ENCODE assay signal across 24 cellular contexts in genomic region chr7:100811480-100811879, GRCh38. TPM values are rescaled to one million over a fixed set of nuclear protein-coding genes. Genes with fewer than 3 reads are reported as not detected.
DNase-seq lines count a peak whose midpoint lies in the region; FAIRE-seq and TF ChIP-seq lines count a peak whose summit lies in the region.
"Had no signal": no experiment of that assay in that cellular context is flagged by ENCODE, and none has a peak within 500 bp of the region (broad histone marks: within the 10 kb centered on the region; RNA-seq: fewer than 3 reads in every experiment).

No MANE protein-coding gene starts in this region.

- no peaks in the 10 kb centered on the region for H3K9me3 Mint-ChIP-seq in activated CD4-positive, alpha-beta memory T cell treated with anti-CD3 and anti-CD28 coated beads, Interleukin-2, amount 10 ng/mL, durations not matched to agents 7 days and 5 days
- H3K9me3 Mint-ChIP-seq in activated CD4-positive, alpha-beta memory T cell treated with anti-CD3 and anti-CD28 coated beads for 36 hours: no peaks in the 10 kb centered on the region
- H3K9me3 Mint-ChIP-seq in endodermal cell: no peaks in the 10 kb centered on the region
- H3K9me3 Mint-ChIP-seq: CD4-positive, alpha-beta memory T cell had no signal

- no peak overlapping the region for H2AFZ ChIP-seq in trophoblast cell (ENCODE audit: insufficient read depth, low read length, poor library complexity)
- H2AFZ ChIP-seq: GM23248 had no signal

- no peak overlapping the region for H4K8ac ChIP-seq in trophoblast cell (ENCODE audit: low read depth, low read length)

- H3K9me3 ChIP-seq in endodermal cell (ENCODE audit: control insufficient read depth, low read length) (no peaks in the 10 kb centered on the region), trophoblast cell (ENCODE audit: insufficient read depth, low read depth, low read length) (peaks cover 2% of the 10 kb centered on the region)
- H3K9me3 ChIP-seq: A549, BE2C had no signal

- H3K27me3 ChIP-seq in endodermal cell (ENCODE audit: control insufficient read depth, insufficient read depth, low read length, poor library complexity, severe bottlenecking): no peaks in the 10 kb centered on the region
- H3K27me3 ChIP-seq in trophoblast cell (ENCODE audit: insufficient read depth, low read length): no peaks in the 10 kb centered on the region
- H3K27me3 ChIP-seq: BE2C had no signal

- no peaks in the 10 kb centered on the region for H3K79me2 ChIP-seq in trophoblast cell (ENCODE audit: control insufficient read depth, insufficient read depth, low read length, poor library complexity)

- POLR2A ChIA-PET in activated CD4-positive, alpha-beta memory T cell treated with anti-CD3 and anti-CD28 coated beads, Interleukin-2, amount 10 ng/mL, durations not matched to agents 7 days and 5 days (lab: Charles Lee): no interaction called here
- POLR2A ChIA-PET in activated CD4-positive, alpha-beta memory T cell treated with anti-CD3 and anti-CD28 coated beads for 36 hours (lab: Charles Lee): no interaction called here

- H3K18ac ChIP-seq in trophoblast cell (ENCODE audit: low read length): no peak overlapping the region

- H3K23ac ChIP-seq in trophoblast cell (ENCODE audit: low read length): no peak overlapping the region

- peak overlapping the region; percentile 15 for H3K27ac Mint-ChIP-seq in activated CD4-positive, alpha-beta memory T cell treated with anti-CD3 and anti-CD28 coated beads, Interleukin-2, amount 10 ng/mL, durations not matched to agents 7 days and 5 days
- no peak overlapping the region for H3K27ac Mint-ChIP-seq in activated CD4-positive, alpha-beta memory T cell treated with anti-CD3 and anti-CD28 coated beads for 36 hours
- peak overlapping the region; percentile 44 for H3K27ac Mint-ChIP-seq in endodermal cell
- H3K27ac Mint-ChIP-seq: CD4-positive, alpha-beta memory T cell had no signal

- intact Hi-C loops in activated CD4-positive, alpha-beta memory T cell treated with anti-CD3 and anti-CD28 coated beads for 36 hours (cut with micrococcal nuclease): no loop called here

- H2BK12ac ChIP-seq in trophoblast cell (ENCODE audit: low read length): no peak overlapping the region

- H2AK5ac ChIP-seq in trophoblast cell (ENCODE audit: low read length): no peak overlapping the region

- H2BK120ac ChIP-seq in trophoblast cell (ENCODE audit: insufficient read depth, low read length, poor library complexity): no peak overlapping the region

- H3K36me3 Mint-ChIP-seq in activated CD4-positive, alpha-beta memory T cell treated with anti-CD3 and anti-CD28 coated beads, Interleukin-2, amount 10 ng/mL, durations not matched to agents 7 days and 5 days (ENCODE audit: low read depth): no peaks in the 10 kb centered on the region
- H3K36me3 Mint-ChIP-seq in activated CD4-positive, alpha-beta memory T cell treated with anti-CD3 and anti-CD28 coated beads for 36 hours: no peaks in the 10 kb centered on the region
- peaks cover 83% of the 10 kb centered on the region for H3K36me3 Mint-ChIP-seq in endodermal cell (ENCODE audit: low read depth)
- H3K36me3 Mint-ChIP-seq: CD4-positive, alpha-beta memory T cell had no signal

- no peak overlapping the region for H4K12ac ChIP-seq in trophoblast cell (ENCODE audit: low read depth, low read length)

- H3K4me1 ChIP-seq in endodermal cell (ENCODE audit: control insufficient read depth, insufficient read depth, low read length) (no peaks in the 10 kb centered on the region), trophoblast cell (ENCODE audit: control insufficient read depth in 1 of 2, insufficient read depth in 2 of 2, low read length in 2 of 2) (peaks cover 0 to 2% of the 10 kb centered on the region in 2 experiments)
- H3K4me1 ChIP-seq: BE2C had no signal

- no peak for FAIRE-seq in D721Med (lab: Jason Lieb, UNC)
- FAIRE-seq: A549, G401.6, GM12892, H1 had no signal

- no peak overlapping the region for H3K4ac ChIP-seq in trophoblast cell (ENCODE audit: low read depth, low read length)

- no peak overlapping the region for H3K4me3 Mint-ChIP-seq in activated CD4-positive, alpha-beta memory T cell treated with anti-CD3 and anti-CD28 coated beads, Interleukin-2, amount 10 ng/mL, durations not matched to agents 7 days and 5 days
- H3K4me3 Mint-ChIP-seq in activated CD4-positive, alpha-beta memory T cell treated with anti-CD3 and anti-CD28 coated beads for 36 hours: no peak overlapping the region
- no peak overlapping the region for H3K4me3 Mint-ChIP-seq in endodermal cell
- H3K4me3 Mint-ChIP-seq: CD4-positive, alpha-beta memory T cell had no signal

- H3K79me1 ChIP-seq in trophoblast cell (ENCODE audit: low read length): peaks cover 6% of the 10 kb centered on the region

- H3K4me1 Mint-ChIP-seq in activated CD4-positive, alpha-beta memory T cell treated with anti-CD3 and anti-CD28 coated beads, Interleukin-2, amount 10 ng/mL, durations not matched to agents 7 days and 5 days: no peaks in the 10 kb centered on the region
- no peaks in the 10 kb centered on the region for H3K4me1 Mint-ChIP-seq in activated CD4-positive, alpha-beta memory T cell treated with anti-CD3 and anti-CD28 coated beads for 36 hours (ENCODE audit: low read depth)
- no peaks in the 10 kb centered on the region for H3K4me1 Mint-ChIP-seq in endodermal cell

- H3K4me3 ChIP-seq in endodermal cell (ENCODE audit: low read length): no peak overlapping the region
- no peak overlapping the region for H3K4me3 ChIP-seq in trophoblast cell (ENCODE audit: low read depth, low read length)
- H3K4me3 ChIP-seq: A549, GM23248 had no signal

- H3K27me3 Mint-ChIP-seq in activated CD4-positive, alpha-beta memory T cell treated with anti-CD3 and anti-CD28 coated beads, Interleukin-2, amount 10 ng/mL, durations not matched to agents 7 days and 5 days: no peaks in the 10 kb centered on the region
- H3K27me3 Mint-ChIP-seq in activated CD4-positive, alpha-beta memory T cell treated with anti-CD3 and anti-CD28 coated beads for 36 hours: no peaks in the 10 kb centered on the region
- no peaks in the 10 kb centered on the region for H3K27me3 Mint-ChIP-seq in endodermal cell (ENCODE audit: insufficient read depth)
- H3K27me3 Mint-ChIP-seq: CD4-positive, alpha-beta memory T cell had no signal

- no peak for DNase-seq in activated CD4-positive, alpha-beta memory T cell treated with anti-CD3 and anti-CD28 coated beads, Interleukin-2, amount 10 ng/mL, durations not matched to agents 7 days and 5 days
- DNase-seq in activated CD4-positive, alpha-beta memory T cell treated with anti-CD3 and anti-CD28 coated beads for 36 hours: no peak
- peak; percentile 2 for DNase-seq in D721Med (ENCODE audit: insufficient read length, low spot score)
- no peak for DNase-seq in endodermal cell
- DNase-seq in trophoblast cell: peak; percentile 85 to 94
- no peak for DNase-seq in NCI-H1436 (lab: John Stamatoyannopoulos, UW)
- DNase-seq in occipital lobe (lab: John Stamatoyannopoulos, UW): no peak
- DNase-seq: 8988T; ACHN; AML-193; BE2C; C1 segment of cervical spinal cord; Calu3; CD4-positive, alpha-beta memory T cell; COR-L47; DMS153; DND-41; GM23248; H7; HCEC 1CT had no signal

- TF ChIP-seq CTCF in D721Med (IDR thresholded peaks at IDR 0.05; ENCODE audit: insufficient read depth, missing control alignments): no peak
- no peak for TF ChIP-seq CTCF in endodermal cell (conservative IDR thresholded peaks at IDR 0.05)

- H3K9ac ChIP-seq in endodermal cell (ENCODE audit: extremely low read depth, low read length, poor library complexity, severe bottlenecking) (no peak overlapping the region), trophoblast cell (ENCODE audit: low read length) (no peak overlapping the region)
- H3K9ac ChIP-seq: GM23248 had no signal

- H3K4me2 ChIP-seq in trophoblast cell (ENCODE audit: low read length): no peak overlapping the region
- H3K4me2 ChIP-seq: A549 had no signal

- H3K36me3 ChIP-seq in endodermal cell (ENCODE audit: control insufficient read depth, insufficient read depth, low read length): peaks cover 89% of the 10 kb centered on the region
- peaks cover 88 to 92% of the 10 kb centered on the region in 2 experiments for H3K36me3 ChIP-seq in trophoblast cell (ENCODE audit: control insufficient read depth in 1 of 2, insufficient read depth in 2 of 2, low read length in 2 of 2)
- H3K36me3 ChIP-seq: BE2C had no signal

- H3K27ac ChIP-seq in endodermal cell (ENCODE audit: low read depth, low read length) (no peak overlapping the region), trophoblast cell (ENCODE audit: low read depth, low read length) (no peak overlapping the region)
- H3K27ac ChIP-seq: A549, GM23248 had no signal

- CTCF ChIA-PET in activated CD4-positive, alpha-beta memory T cell treated with anti-CD3 and anti-CD28 coated beads, Interleukin-2, amount 10 ng/mL, durations not matched to agents 7 days and 5 days (lab: Charles Lee): interaction anchor here (0.6 to 1.2 kb wide), 2 partner anchors 11 to 18 kb away, joined by 3 read pairs; no protein-coding TSS in a partner anchor
- CTCF ChIA-PET in activated CD4-positive, alpha-beta memory T cell treated with anti-CD3 and anti-CD28 coated beads for 36 hours (lab: Charles Lee): no interaction called here

- H4K91ac ChIP-seq in trophoblast cell (ENCODE audit: low read depth, low read length): no peak overlapping the region

- 95% methylated on average over 3 to 6 of the region's 6 CpGs for WGBS in endodermal cell (ENCODE audit: insufficient coverage in 1 of 2, insufficient read length in 1 of 2), 2 experiments
- WGBS in trophoblast cell (ENCODE audit: extremely low coverage, insufficient coverage, insufficient read length): no CpG with 5 or more reads among the region's 6 CpGs

- H2BK5ac ChIP-seq in trophoblast cell (ENCODE audit: low read depth, low read length, poor library complexity): no peak overlapping the region

- no peak overlapping the region for H3K14ac ChIP-seq in trophoblast cell (ENCODE audit: low read length)

RNA-seq across cellular contexts. Expression of gene EPHB4, which starts 15.8 kb away (rescaled TPM):
- total RNA-seq in activated CD4-positive, alpha-beta memory T cell treated with anti-CD3 and anti-CD28 coated beads, Interleukin-2, amount 10 ng/mL, durations not matched to agents 7 days and 5 days: under 1 TPM; 0.60 TPM
- total RNA-seq in activated CD4-positive, alpha-beta memory T cell treated with anti-CD3 and anti-CD28 coated beads for 36 hours: 1 to 10 TPM; 2.8 to 3.6 TPM
- total RNA-seq in endodermal cell (100 to 1,000 TPM; 106 to 117 TPM), occipital lobe (8.4 TPM)
- 49.4 TPM for polyA plus RNA-seq in endodermal cell (2013, experiment 1 of 2)
- 46.5 TPM for polyA plus RNA-seq in endodermal cell (2013, experiment 2 of 2)
- 103 and 106 TPM in 2 replicates for polyA plus RNA-seq in trophoblast cell (2013)

RNA-seq across cellular contexts. Expression of gene SLC12A9, which starts 41.0 kb away (rescaled TPM):
- 10 to 100 TPM; 34.0 to 36.3 TPM for total RNA-seq in activated CD4-positive, alpha-beta memory T cell treated with anti-CD3 and anti-CD28 coated beads, Interleukin-2, amount 10 ng/mL, durations not matched to agents 7 days and 5 days
- total RNA-seq in activated CD4-positive, alpha-beta memory T cell treated with anti-CD3 and anti-CD28 coated beads for 36 hours: 10 to 100 TPM; 17.8 to 18.5 TPM
- total RNA-seq in endodermal cell (10 to 100 TPM; 22.5 to 35.1 TPM), occipital lobe (30.1 TPM)
- polyA plus RNA-seq in endodermal cell (2013, experiment 1 of 2): 17.0 TPM
- polyA plus RNA-seq in endodermal cell (2013, experiment 2 of 2): 16.7 TPM
- 18.4 and 20.0 TPM in 2 replicates for polyA plus RNA-seq in trophoblast cell (2013)

RNA-seq across cellular contexts. Expression of gene TRIP6, which starts 55.7 kb away (rescaled TPM):
- total RNA-seq in activated CD4-positive, alpha-beta memory T cell treated with anti-CD3 and anti-CD28 coated beads, Interleukin-2, amount 10 ng/mL, durations not matched to agents 7 days and 5 days: 10 to 100 TPM; 28.9 to 30.1 TPM
- total RNA-seq in activated CD4-positive, alpha-beta memory T cell treated with anti-CD3 and anti-CD28 coated beads for 36 hours: 10 to 100 TPM; 25.8 to 25.9 TPM
- total RNA-seq in endodermal cell (100 to 1,000 TPM; 107 to 114 TPM), occipital lobe (5.8 TPM)
- polyA plus RNA-seq in endodermal cell (2013, experiment 1 of 2): 56.2 TPM
- 56.4 TPM for polyA plus RNA-seq in endodermal cell (2013, experiment 2 of 2)
- 75.4 and 76.0 TPM in 2 replicates for polyA plus RNA-seq in trophoblast cell (2013)

Comparison
In these comparisons a context has a peak if more than half of its experiments do, and no peak if none do; other contexts are left out.
1. DNase-seq: peak in D721Med (single experiment) and trophoblast cell (2 of 2); none in activated CD4-positive, alpha-beta memory T cell treated with anti-CD3 and anti-CD28 coated beads, Interleukin-2, amount 10 ng/mL, durations not matched to agents 7 days and 5 days (single experiment), activated CD4-positive, alpha-beta memory T cell treated with anti-CD3 and anti-CD28 coated beads for 36 hours (single experiment), endodermal cell (single experiment), NCI-H1436 (single experiment) and occipital lobe (single experiment).
2. RNA of gene EPHB4, which starts 15.8 kb away (total RNA-seq): 106 to 117 TPM in endodermal cell; 8.4 TPM in occipital lobe (single experiment), 2.8 to 3.6 TPM in activated CD4-positive, alpha-beta memory T cell treated with anti-CD3 and anti-CD28 coated beads for 36 hours and 0.60 TPM in activated CD4-positive, alpha-beta memory T cell treated with anti-CD3 and anti-CD28 coated beads, Interleukin-2, amount 10 ng/mL, durations not matched to agents 7 days and 5 days; every median in the first group is over 10 times any median in the second.